19 cellular contexts compared by ENCODE assay signal in genomic region chrX:2402361-2402690, GRCh38.
DNase-seq lines count a peak whose midpoint lies in the region; ATAC-seq, FAIRE-seq and TF ChIP-seq lines count a peak whose summit lies in the region.
"Had no signal": no experiment of that assay in that cellular context is flagged by ENCODE, and none has a peak within 500 bp of the region (broad histone marks: within the 10 kb centered on the region; RNA-seq: fewer than 3 reads in every experiment).

No MANE protein-coding gene starts in this region.

- peaks cover 23% of the 10 kb centered on the region for H3K36me3 Mint-ChIP-seq in MCF 10A (ENCODE audit: insufficient read depth, unreplicated experiment)

- no peaks in the 10 kb centered on the region for H3K9me1 ChIP-seq in keratinocyte (ENCODE audit: control insufficient read depth, extremely low read depth, insufficient read depth, low read length)

- H3K27me3 Mint-ChIP-seq in MCF 10A (ENCODE audit: insufficient read depth, unreplicated experiment) = no peaks in the 10 kb centered on the region
- H3K27me3 Mint-ChIP-seq: memory B cell had no signal

- H3K36me3 ChIP-seq in HCT116 (ENCODE audit: control insufficient read depth in 1 of 2, insufficient read depth in 2 of 2, low read length in 2 of 2) (peaks cover 0 to 5% of the 10 kb centered on the region in 2 experiments; a peak in 1 of 4 replicates), keratinocyte (ENCODE audit: control insufficient read depth in 2 of 2, extremely low read depth in 1 of 2, insufficient read depth in 2 of 2, low read length in 2 of 2) (peaks cover 4 to 5% of the 10 kb centered on the region in 2 experiments), mucosa of descending colon (ENCODE audit: low read depth) (no peaks in the 10 kb centered on the region)

- ATAC-seq in HCT116 (peak; percentile 39), mucosa of descending colon (no peak), HG03175 (IDR thresholded peaks at IDR 0.05; ENCODE audit: unreplicated experiment) (no peak)

- H3K27ac Mint-ChIP-seq in MCF 10A (ENCODE audit: low read depth, unreplicated experiment) = peak overlapping the region; percentile 96
- H3K27ac Mint-ChIP-seq: memory B cell had no signal

- peaks cover 47 to 70% of the 10 kb centered on the region in 2 experiments for H3K4me1 ChIP-seq in HCT116 (ENCODE audit: control insufficient read depth in 1 of 2, insufficient read depth in 2 of 2, low read length in 2 of 2)
- H3K4me1 ChIP-seq in keratinocyte (ENCODE audit: control insufficient read depth, extremely low read depth, insufficient read depth, low read length) = peaks cover 28% of the 10 kb centered on the region
- H3K4me1 ChIP-seq in mucosa of descending colon (ENCODE audit: low read depth) = peaks cover 9% of the 10 kb centered on the region
- H3K4me1 ChIP-seq: Peyer's patch had no signal

- CTCF ChIA-PET in HCT116 (lab: Charles Lee) (no interaction called here), MCF 10A (lab: Yijun Ruan, JAX) (no interaction called here)

- no peak for DNase-seq in HCT116 (ENCODE audit: low read depth, low spot score)
- DNase-seq in MCF 10A (ENCODE audit: unreplicated experiment) = no peak
- DNase-seq in keratinocyte (ENCODE audit: low read depth, low spot score) = no peak
- DNase-seq in retinal pigment epithelial cell (ENCODE audit: low read depth) = no peak
- DNase-seq in mucosa of descending colon = no peak
- no peak for DNase-seq in activated CD4-positive, alpha-beta T cell treated with anti-CD3 and anti-CD28 coated beads, Interleukin-2, amount 50 U/mL, for 48 hours
- DNase-seq in head of caudate nucleus = no peak
- DNase-seq: amniotic stem cell; HCEC 1CT; KBM-7; NCI-H1105 treated with DMSO at 0.1 percent for 48 hours; NCI-H82; occipital lobe; Peyer's patch; stimulated activated naive CD4-positive, alpha-beta T cell; SW 1271 had no signal

- TF ChIP-seq POLR2A in HCT116 (IDR thresholded peaks at IDR 0.05; ENCODE audit: borderline replicate concordance, extremely low read depth, insufficient read depth, insufficient read length) = no peak

- dilution Hi-C loops in keratinocyte (cut with MboI; ENCODE audit: extremely low pct_ligation_motif_present, low sequenced_read_pairs) = no loop called here

- H3K9me2 ChIP-seq in HCT116 (ENCODE audit: insufficient read depth) = no peaks in the 10 kb centered on the region

- H3K4me2 ChIP-seq in HCT116 (ENCODE audit: low read length) (peak overlapping the region; percentile 74), keratinocyte (ENCODE audit: control insufficient read depth, extremely low read depth, insufficient read depth, low read depth, low read length) (peak overlapping the region; percentile 84)

- H3K9me3 ChIP-seq in HCT116 (ENCODE audit: control insufficient read depth in 1 of 2, insufficient read depth in 1 of 2, low read depth in 1 of 2, low read length in 2 of 2) (no peaks in the 10 kb centered on the region), keratinocyte (ENCODE audit: control insufficient read depth, low read depth, low read length) (no peaks in the 10 kb centered on the region), mucosa of descending colon (peaks cover 6% of the 10 kb centered on the region)

- peak overlapping the region; percentile 61 for H3K4me3 Mint-ChIP-seq in MCF 10A (ENCODE audit: unreplicated experiment)
- H3K4me3 Mint-ChIP-seq: memory B cell had no signal

- H3K4me1 Mint-ChIP-seq in MCF 10A (ENCODE audit: insufficient read depth, unreplicated experiment) = peaks cover 26% of the 10 kb centered on the region

- no peak for FAIRE-seq in keratinocyte (lab: Jason Lieb, UNC)
- FAIRE-seq: GM12891 had no signal

- POLR2A ChIA-PET in HCT116 (lab: Charles Lee) (no interaction called here), MCF 10A (lab: Yijun Ruan, JAX) (no interaction called here)

- H3K27me3 ChIP-seq in HCT116 (ENCODE audit: insufficient read depth, low read length) (no peaks in the 10 kb centered on the region), keratinocyte (ENCODE audit: control insufficient read depth, extremely low read depth, insufficient read depth, low read length) (no peaks in the 10 kb centered on the region)
- H3K27me3 ChIP-seq: Peyer's patch had no signal

- H2AFZ ChIP-seq in HCT116 (ENCODE audit: low read depth, low read length, poor library complexity, severe bottlenecking) = no peak overlapping the region
- H2AFZ ChIP-seq in keratinocyte (ENCODE audit: control insufficient read depth, low read length) = peak overlapping the region; percentile 51

- H3K27ac ChIP-seq in HCT116 (ENCODE audit: low read depth, low read length) (peak overlapping the region; percentile 91), keratinocyte (ENCODE audit: control insufficient read depth, insufficient read depth, low read length) (peak overlapping the region; percentile 94)

- H3K9ac ChIP-seq in HCT116 (ENCODE audit: low read length) (peak overlapping the region; percentile 70), keratinocyte (ENCODE audit: control insufficient read depth, extremely low read depth, insufficient read depth, low read length) (peak overlapping the region; percentile 79)

- H3K4me3 ChIP-seq in HCT116 (replicated peaks in 1 of 2; ENCODE audit: low read depth in 1 of 2, low read length in 2 of 2) (peak overlapping the region; percentile 29 to 49), keratinocyte (ENCODE audit: control insufficient read depth in 2 of 3, extremely low read depth in 1 of 3, insufficient read depth in 2 of 3, low read depth in 1 of 3, low read length in 3 of 3) (peak overlapping the region in 2 of 3 experiments; percentile 0 to 15), retinal pigment epithelial cell (ENCODE audit: low read length) (peak overlapping the region; percentile 16), mucosa of descending colon (no peak overlapping the region)
- H3K4me3 ChIP-seq: Peyer's patch had no signal

- RAD21 ChIA-PET in HCT116 (lab: Charles Lee; ENCODE audit: low non-redundant PET in 1 of 2, low total read pairs in 2 of 2, uncharacterized antibody in 2 of 2, unreplicated experiment in 2 of 2) = no interaction called here

- no peaks in the 10 kb centered on the region for H3K9me3 Mint-ChIP-seq in MCF 10A (ENCODE audit: unreplicated experiment)

- no peak for TF ChIP-seq RAD21 in HCT116 (IDR thresholded peaks at IDR 0.05; ENCODE audit: low read depth)

- TSS peak; percentile 90 for BruUV-seq in HCT116 (replicated peaks; lab: Mats Ljungman, UMichigan)
- no TSS peak for BruUV-seq in MCF 10A (replicated peaks; lab: Mats Ljungman, UMichigan)

- intact Hi-C loops in HCT116 (cut with micrococcal nuclease) (no loop called here), MCF 10A (cut with micrococcal nuclease) (no loop called here), mucosa of descending colon (cut with DNase I, micrococcal nuclease) (no loop called here), head of caudate nucleus (cut with DNase I) (no loop called here)

- H3K79me2 ChIP-seq in HCT116 (ENCODE audit: insufficient read depth, low read length) (no peaks in the 10 kb centered on the region), keratinocyte (ENCODE audit: control insufficient read depth, insufficient read depth, low read length) (no peaks in the 10 kb centered on the region)

- H4K20me1 ChIP-seq in HCT116 (ENCODE audit: insufficient read depth) = no peaks in the 10 kb centered on the region
- no peaks in the 10 kb centered on the region for H4K20me1 ChIP-seq in keratinocyte (ENCODE audit: control insufficient read depth, extremely low read depth, insufficient read depth, low read length)

- no peak for TF ChIP-seq CTCF in HCT116 (IDR thresholded peaks at IDR 0.05 in 2 of 3, conservative IDR thresholded peaks at IDR 0.05 in 1 of 3; ENCODE audit: borderline replicate concordance in 1 of 3, insufficient read depth in 1 of 3, low read depth in 2 of 3, low read length in 2 of 3)
- no peak for TF ChIP-seq CTCF in MCF 10A (IDR thresholded peaks at IDR 0.05; ENCODE audit: unreplicated experiment)
- TF ChIP-seq CTCF in keratinocyte (optimal IDR thresholded peaks at IDR 0.05 in 1 of 3, IDR thresholded peaks at IDR 0.05 in 1 of 3, conservative IDR thresholded peaks at IDR 0.05 in 1 of 3; ENCODE audit: extremely low read depth in 1 of 3, insufficient read depth in 2 of 3, low read length in 3 of 3) = no peak
- TF ChIP-seq CTCF in retinal pigment epithelial cell (conservative IDR thresholded peaks at IDR 0.05; ENCODE audit: low read depth, low read length) = peak; percentile 3
- TF ChIP-seq CTCF in mucosa of descending colon (IDR thresholded peaks at IDR 0.05) = no peak

TF ChIP-seq in HCT116, 20 proteins besides CTCF, POLR2A, EP300 and RAD21:
- TF ChIP-seq YY1 (IDR thresholded peaks at IDR 0.05; ENCODE audit: extremely low read depth, insufficient replicate concordance, low read depth, low read length) (no peak), ELF1 (IDR thresholded peaks at IDR 0.05; ENCODE audit: borderline replicate concordance, low read depth) (no peak), JUND (IDR thresholded peaks at IDR 0.05) (no peak), TCF7L2 (IDR thresholded peaks at IDR 0.05; ENCODE audit: borderline replicate concordance, extremely low read depth, insufficient read depth, insufficient read length) (no peak)
- TF ChIP-seq, protein P1, sequence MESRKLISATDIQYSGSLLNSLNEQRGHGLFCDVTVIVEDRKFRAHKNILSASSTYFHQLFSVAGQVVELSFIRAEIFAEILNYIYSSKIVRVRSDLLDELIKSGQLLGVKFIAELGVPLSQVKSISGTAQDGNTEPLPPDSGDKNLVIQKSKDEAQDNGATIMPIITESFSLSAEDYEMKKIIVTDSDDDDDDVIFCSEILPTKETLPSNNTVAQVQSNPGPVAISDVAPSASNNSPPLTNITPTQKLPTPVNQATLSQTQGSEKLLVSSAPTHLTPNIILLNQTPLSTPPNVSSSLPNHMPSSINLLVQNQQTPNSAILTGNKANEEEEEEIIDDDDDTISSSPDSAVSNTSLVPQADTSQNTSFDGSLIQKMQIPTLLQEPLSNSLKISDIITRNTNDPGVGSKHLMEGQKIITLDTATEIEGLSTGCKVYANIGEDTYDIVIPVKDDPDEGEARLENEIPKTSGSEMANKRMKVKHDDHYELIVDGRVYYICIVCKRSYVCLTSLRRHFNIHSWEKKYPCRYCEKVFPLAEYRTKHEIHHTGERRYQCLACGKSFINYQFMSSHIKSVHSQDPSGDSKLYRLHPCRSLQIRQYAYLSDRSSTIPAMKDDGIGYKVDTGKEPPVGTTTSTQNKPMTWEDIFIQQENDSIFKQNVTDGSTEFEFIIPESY (IDR thresholded peaks at IDR 0.05; ENCODE audit: extremely low read depth, insufficient replicate concordance, low read length) = no peak
TF ChIP-seq in HCT116: peak in this region for 0.
